ENCODE assay signal across 25 cellular contexts in the genomic region with DNA sequence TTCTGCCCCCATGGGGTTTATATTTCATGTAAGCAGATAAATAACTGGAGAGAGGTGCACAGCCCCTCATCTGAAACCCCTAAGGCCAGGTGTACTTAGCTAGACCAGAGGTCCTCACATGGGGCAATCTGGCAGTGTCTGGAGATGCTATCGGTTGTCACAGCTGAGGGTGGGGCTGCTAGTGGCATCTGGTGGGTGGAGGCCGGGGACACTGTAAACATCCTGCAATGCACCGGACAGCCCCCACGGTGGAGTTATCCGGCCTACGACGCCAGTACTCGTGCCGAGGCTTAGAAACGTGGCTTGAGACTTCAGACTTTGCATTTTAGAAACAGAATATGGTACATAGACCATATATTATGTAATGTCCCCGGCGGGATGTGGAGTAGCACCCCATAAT.
DNase-seq lines count a peak whose midpoint lies in the region; ATAC-seq and TF ChIP-seq lines count a peak whose summit lies in the region.
"Had no signal": no experiment of that assay in that cellular context is flagged by ENCODE, and none has a peak within 500 bp of the region (broad histone marks: within the 10 kb centered on the region; RNA-seq: fewer than 3 reads in every experiment).

No MANE protein-coding gene starts in this region.

- peaks cover 4% of the 10 kb centered on the region for H3K27me3 Mint-ChIP-seq in nephron progenitor cell (ENCODE audit: low read depth, poor library complexity)
- no peaks in the 10 kb centered on the region for H3K27me3 Mint-ChIP-seq in WTC11 (ENCODE audit: low read depth)

- no peaks in the 10 kb centered on the region for H3K36me3 ChIP-seq in SK-N-SH (replicated peaks in 1 of 2; ENCODE audit: control insufficient read depth in 1 of 2, insufficient read depth in 2 of 2, low read length in 1 of 2)
- H3K36me3 ChIP-seq in tibial artery = no peaks in the 10 kb centered on the region
- H3K36me3 ChIP-seq: MG63 had no signal

- H3F3A ChIP-seq in SK-N-SH (replicated peaks; ENCODE audit: insufficient read depth) = no peaks in the 10 kb centered on the region

- TF ChIP-seq EP300 in SK-N-SH (IDR thresholded peaks at IDR 0.05; ENCODE audit: borderline replicate concordance in 1 of 2, low read depth in 1 of 2, low read length in 1 of 2) = peak in 1 of 2 experiments; percentile 99; a peak in 2 of 4 replicates

- H3K9me3 Mint-ChIP-seq in nephron progenitor cell (no peaks in the 10 kb centered on the region), WTC11 (no peaks in the 10 kb centered on the region)
- H3K9me3 Mint-ChIP-seq: CD4-positive, CD25-positive, alpha-beta regulatory T cell; IgD-negative memory B cell had no signal

- POLR2A ChIA-PET in SK-N-SH (lab: Yijun Ruan, JAX) (interaction anchor here (1.0 to 6.7 kb wide), 7 partner anchors 11 to 249 kb away, joined by 3 to 43 read pairs (median 4); no protein-coding TSS in a partner anchor), WTC11 (lab: Charles Lee) (no interaction called here)

- H3K27ac Mint-ChIP-seq in nephron progenitor cell (no peak overlapping the region), WTC11 (no peak overlapping the region)
- H3K27ac Mint-ChIP-seq: B cell; CD4-positive, CD25-positive, alpha-beta regulatory T cell; IgD-negative memory B cell had no signal

- H4K20me1 ChIP-seq in SK-N-SH (ENCODE audit: insufficient read depth) = no peaks in the 10 kb centered on the region

- H3K36me3 Mint-ChIP-seq in nephron progenitor cell (ENCODE audit: low read depth) = no peaks in the 10 kb centered on the region
- H3K36me3 Mint-ChIP-seq in WTC11 = no peaks in the 10 kb centered on the region
- H3K36me3 Mint-ChIP-seq: CD4-positive, CD25-positive, alpha-beta regulatory T cell; IgD-negative memory B cell had no signal

- H3K27me3 ChIP-seq in SK-N-SH (ENCODE audit: insufficient read depth) = no peaks in the 10 kb centered on the region
- peaks cover 0 to 49% of the 10 kb centered on the region in 2 donors for H3K27me3 ChIP-seq in tibial artery
- H3K27me3 ChIP-seq: MG63 had no signal

- H3K4me3 Mint-ChIP-seq in nephron progenitor cell = no peak overlapping the region
- H3K4me3 Mint-ChIP-seq in WTC11 = no peak overlapping the region
- H3K4me3 Mint-ChIP-seq: B cell; CD4-positive, CD25-positive, alpha-beta regulatory T cell; IgD-negative memory B cell had no signal

- WGBS in SK-N-SH (ENCODE audit: low lambda C conversion rate) = 59% methylated on average over 9 of the region's 12 CpGs

- TF ChIP-seq CTCF in SK-N-SH (IDR thresholded peaks at IDR 0.05) (no peak), nephron progenitor cell (IDR thresholded peaks at IDR 0.05) (no peak), tibial artery (IDR thresholded peaks at IDR 0.05) (no peak), WTC11 (IDR thresholded peaks at IDR 0.05) (no peak)

- H3K4me1 Mint-ChIP-seq in nephron progenitor cell = peaks cover 10% of the 10 kb centered on the region
- 0 out of 2 replicates have a peak, but pooled peaks cover 7% of the 10 kb centered on the region for H3K4me1 Mint-ChIP-seq in WTC11
- H3K4me1 Mint-ChIP-seq: B cell; CD4-positive, CD25-positive, alpha-beta regulatory T cell; IgD-negative memory B cell had no signal

- no peak overlapping the region for H3K4me2 ChIP-seq in SK-N-SH

- H2AFZ ChIP-seq in SK-N-SH (ENCODE audit: low read depth) = no peak overlapping the region

- CTCF ChIA-PET in SK-N-SH (lab: Yijun Ruan, JAX) = interaction anchor here (0.8 to 4.7 kb wide), 20 partner anchors 10 to 865 kb away, joined by 3 to 32 read pairs (median 7); no protein-coding TSS in a partner anchor
- CTCF ChIA-PET in WTC11 (lab: Charles Lee) = interaction anchor here (1.7 to 3.5 kb wide), 2 partner anchors 10 to 63 kb away, joined by 5 to 34 read pairs; no protein-coding TSS in a partner anchor

- no peaks in the 10 kb centered on the region for H3K9me2 ChIP-seq in SK-N-SH

- TF ChIP-seq RAD21 in SK-N-SH (IDR thresholded peaks at IDR 0.05; ENCODE audit: low read length) = peak; percentile 65

- H3K4me1 ChIP-seq in SK-N-SH (ENCODE audit: control insufficient read depth in 1 of 2, insufficient read depth in 2 of 2, low read depth in 1 of 2, low read length in 1 of 2) (peaks cover 0 to 84% of the 10 kb centered on the region in 2 experiments; a peak in 2 of 4 replicates), tibial artery (peaks cover 0 to 6% (median 2%) of the 10 kb centered on the region in 4 donors)

- ATAC-seq in activated CD4-positive, CD25-positive, alpha-beta regulatory T cell treated with anti-CD3 and anti-CD28 coated beads, Interleukin-2, amount 50 U/mL, for 24 hours = no peak
- ATAC-seq in WTC11 = no peak

- H3K9me3 ChIP-seq in SK-N-SH (no peaks in the 10 kb centered on the region), tibial artery (no peaks in the 10 kb centered on the region)
- H3K9me3 ChIP-seq: MG63 had no signal

- H3K79me2 ChIP-seq in SK-N-SH (ENCODE audit: insufficient read depth) = no peaks in the 10 kb centered on the region

- peak; percentile 14 for DNase-seq in activated CD4-positive, CD25-positive, alpha-beta regulatory T cell treated with anti-CD3 and anti-CD28 coated beads, Interleukin-2, amount 50 U/mL, for 72 hours
- DNase-seq in SK-N-SH = peak; percentile 84
- DNase-seq in nephron progenitor cell = peak; percentile 0
- peak; percentile 8 to 55 for DNase-seq in tibial artery
- DNase-seq in NCI-H2029 treated with DMSO at 0.1 percent for 48 hours (lab: John Stamatoyannopoulos, UW) = no peak
- DNase-seq in WTC11 (ENCODE audit: low spot score) = no peak
- DNase-seq in effector CD4-positive, alpha-beta T cell = no peak
- DNase-seq: 8988T; CD4-positive, CD25-positive, alpha-beta regulatory T cell; COR-L47; DMS 273 treated with DMSO at 0.1 percent for 48 hours; GDM1; Kasumi-1; MG63; NCI-H1092; NCI-H1436 treated with DMSO at 0.1 percent for 48 hours; NCI-H2029; NCI-H2171; NCI-H446; NCI-H526 treated with DMSO at 0.1 percent for 48 hours; NK-92 treated with Interleukin-12 subunit alpha and Interleukin-12 subunit beta, amount 100 ng/mL, for 24 hours; SHP77 treated with DMSO at 0.1 percent for 48 hours had no signal

- no peak overlapping the region for H3K4me3 ChIP-seq in SK-N-SH (ENCODE audit: low read depth in 2 of 2, low read length in 1 of 2)
- no peak overlapping the region for H3K4me3 ChIP-seq in tibial artery
- H3K4me3 ChIP-seq: MG63 had no signal

- no peak overlapping the region for H3K9ac ChIP-seq in SK-N-SH

- intact Hi-C loops in tibial artery (cut with DNase I; ENCODE audit: low total_unique reads) = no loop called here

- H3K27ac ChIP-seq in SK-N-SH (ENCODE audit: low read depth in 2 of 2, low read length in 1 of 2) = peak overlapping the region in 1 of 2 experiments; percentile 99; a peak in 2 of 4 replicates
- no peak overlapping the region for H3K27ac ChIP-seq in tibial artery

TF ChIP-seq in SK-N-SH, 30 proteins besides CTCF, POLR2A, EP300 and RAD21 (continues in another document):
- TF ChIP-seq CHD2 (IDR thresholded peaks at IDR 0.05; ENCODE audit: low read length, partially characterized antibody) = peak; percentile 87
- TF ChIP-seq, protein P1, sequence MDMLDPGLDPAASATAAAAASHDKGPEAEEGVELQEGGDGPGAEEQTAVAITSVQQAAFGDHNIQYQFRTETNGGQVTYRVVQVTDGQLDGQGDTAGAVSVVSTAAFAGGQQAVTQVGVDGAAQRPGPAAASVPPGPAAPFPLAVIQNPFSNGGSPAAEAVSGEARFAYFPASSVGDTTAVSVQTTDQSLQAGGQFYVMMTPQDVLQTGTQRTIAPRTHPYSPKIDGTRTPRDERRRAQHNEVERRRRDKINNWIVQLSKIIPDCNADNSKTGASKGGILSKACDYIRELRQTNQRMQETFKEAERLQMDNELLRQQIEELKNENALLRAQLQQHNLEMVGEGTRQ (IDR thresholded peaks at IDR 0.05; ENCODE audit: borderline replicate concordance, low read depth, low read length) = no peak
- TF ChIP-seq MXI1 (IDR thresholded peaks at IDR 0.05; ENCODE audit: low read depth, low read length) = peak; percentile 60; the same call in 1 of the 2 replicates
- TF ChIP-seq PBX3 (IDR thresholded peaks at IDR 0.05) = no peak
- peak; percentile 51; the same call in 1 of the 2 replicates for TF ChIP-seq TCF12 (IDR thresholded peaks at IDR 0.05)
- TF ChIP-seq SMC3 (IDR thresholded peaks at IDR 0.05; ENCODE audit: low read depth, low read length) = peak; percentile 47; the same call in 1 of the 2 replicates

TF ChIP-seq in WTC11, 78 proteins besides CTCF, POLR2A, EP300 and RAD21 (continues in another document):
- no peak for TF ChIP-seq ZNF396 (CRISPR knock-in tag; IDR thresholded peaks at IDR 0.05; ENCODE audit: borderline replicate concordance)
- TF ChIP-seq GRHL2 (CRISPR knock-in tag; IDR thresholded peaks at IDR 0.05; ENCODE audit: insufficient replicate concordance, severe bottlenecking) = no peak
- no peak for TF ChIP-seq ELF4 (CRISPR knock-in tag; IDR thresholded peaks at IDR 0.05; ENCODE audit: low read depth)
- no peak for TF ChIP-seq HMGA2 (CRISPR knock-in tag; IDR thresholded peaks at IDR 0.05)
- TF ChIP-seq ATF1 (CRISPR knock-in tag; IDR thresholded peaks at IDR 0.05) = no peak
- no peak for TF ChIP-seq ZNF232 (CRISPR knock-in tag; IDR thresholded peaks at IDR 0.05)
- TF ChIP-seq NFATC4 (CRISPR knock-in tag; IDR thresholded peaks at IDR 0.05) = no peak
- TF ChIP-seq, protein P2, sequence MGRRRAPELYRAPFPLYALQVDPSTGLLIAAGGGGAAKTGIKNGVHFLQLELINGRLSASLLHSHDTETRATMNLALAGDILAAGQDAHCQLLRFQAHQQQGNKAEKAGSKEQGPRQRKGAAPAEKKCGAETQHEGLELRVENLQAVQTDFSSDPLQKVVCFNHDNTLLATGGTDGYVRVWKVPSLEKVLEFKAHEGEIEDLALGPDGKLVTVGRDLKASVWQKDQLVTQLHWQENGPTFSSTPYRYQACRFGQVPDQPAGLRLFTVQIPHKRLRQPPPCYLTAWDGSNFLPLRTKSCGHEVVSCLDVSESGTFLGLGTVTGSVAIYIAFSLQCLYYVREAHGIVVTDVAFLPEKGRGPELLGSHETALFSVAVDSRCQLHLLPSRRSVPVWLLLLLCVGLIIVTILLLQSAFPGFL (CRISPR knock-in tag; IDR thresholded peaks at IDR 0.05; ENCODE audit: borderline replicate concordance) = no peak
- TF ChIP-seq, protein P3, sequence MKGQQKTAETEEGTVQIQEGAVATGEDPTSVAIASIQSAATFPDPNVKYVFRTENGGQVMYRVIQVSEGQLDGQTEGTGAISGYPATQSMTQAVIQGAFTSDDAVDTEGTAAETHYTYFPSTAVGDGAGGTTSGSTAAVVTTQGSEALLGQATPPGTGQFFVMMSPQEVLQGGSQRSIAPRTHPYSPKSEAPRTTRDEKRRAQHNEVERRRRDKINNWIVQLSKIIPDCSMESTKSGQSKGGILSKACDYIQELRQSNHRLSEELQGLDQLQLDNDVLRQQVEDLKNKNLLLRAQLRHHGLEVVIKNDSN (CRISPR knock-in tag; IDR thresholded peaks at IDR 0.05) = no peak
- TF ChIP-seq EMX1 (CRISPR knock-in tag; IDR thresholded peaks at IDR 0.05) = no peak
- no peak for TF ChIP-seq KAT7 (CRISPR knock-in tag; IDR thresholded peaks at IDR 0.05; ENCODE audit: borderline replicate concordance)

Comparison
In these comparisons a context has a peak if more than half of its experiments do, and no peak if none do; other contexts are left out.
1. DNase-seq: peak in activated CD4-positive, CD25-positive, alpha-beta regulatory T cell treated with anti-CD3 and anti-CD28 coated beads, Interleukin-2, amount 50 U/mL, for 72 hours (single experiment), SK-N-SH (single experiment), nephron progenitor cell (single experiment) and tibial artery (2 of 2); none in NCI-H2029 treated with DMSO at 0.1 percent for 48 hours (single experiment), WTC11 (single experiment) and effector CD4-positive, alpha-beta T cell (single experiment).